In genomic region chr5:175863316-175863715, GRCh38 we compare ENCODE assay signal across 25 cellular contexts. TPM values are rescaled to one million over a fixed set of nuclear protein-coding genes. Genes with fewer than 3 reads are reported as not detected.
"Had no signal": no experiment of that assay in that cellular context is flagged by ENCODE, and none has a peak within 500 bp of the region (broad histone marks: within the 10 kb centered on the region; RNA-seq: fewer than 3 reads in every experiment).

No MANE protein-coding gene starts in this region.

- ATAC-seq: Panc1, SK-N-SH treated with all-trans-retinoic acid at 6 μM for 48 hours, T-helper 17 cell had no signal

- H3K27ac ChIP-seq: HL-60, RWPE1 had no signal

- DNase-seq: KBM-7, MV-4-11, NCI-H1048, NCI-H1105, NCI-H1417, NCI-H1436 treated with DMSO at 0.1 percent for 48 hours, NCI-H1694, NCI-H187 treated with DMSO at 0.1 percent for 48 hours, NCI-H2029 treated with DMSO at 0.1 percent for 48 hours, NCI-H2171 treated with DMSO at 0.1 percent for 48 hours, NCI-H345, NCI-H446 treated with DMSO at 0.1 percent for 48 hours, NCI-H510A treated with DMSO at 0.1 percent for 48 hours, NCI-H526, SHP77, T-helper 1 cell, T-helper 17 cell had no signal

- FAIRE-seq: HTR-8/SVneo had no signal

RNA-seq across cellular contexts. Expression of gene CPLX2, which starts 8.1 kb away (rescaled TPM):
- total RNA-seq: LHCN-M2, MCF 10A, SK-MEL-5, T-helper 17 cell had no signal
